8 cellular contexts compared by ENCODE assay signal in the genomic region with DNA sequence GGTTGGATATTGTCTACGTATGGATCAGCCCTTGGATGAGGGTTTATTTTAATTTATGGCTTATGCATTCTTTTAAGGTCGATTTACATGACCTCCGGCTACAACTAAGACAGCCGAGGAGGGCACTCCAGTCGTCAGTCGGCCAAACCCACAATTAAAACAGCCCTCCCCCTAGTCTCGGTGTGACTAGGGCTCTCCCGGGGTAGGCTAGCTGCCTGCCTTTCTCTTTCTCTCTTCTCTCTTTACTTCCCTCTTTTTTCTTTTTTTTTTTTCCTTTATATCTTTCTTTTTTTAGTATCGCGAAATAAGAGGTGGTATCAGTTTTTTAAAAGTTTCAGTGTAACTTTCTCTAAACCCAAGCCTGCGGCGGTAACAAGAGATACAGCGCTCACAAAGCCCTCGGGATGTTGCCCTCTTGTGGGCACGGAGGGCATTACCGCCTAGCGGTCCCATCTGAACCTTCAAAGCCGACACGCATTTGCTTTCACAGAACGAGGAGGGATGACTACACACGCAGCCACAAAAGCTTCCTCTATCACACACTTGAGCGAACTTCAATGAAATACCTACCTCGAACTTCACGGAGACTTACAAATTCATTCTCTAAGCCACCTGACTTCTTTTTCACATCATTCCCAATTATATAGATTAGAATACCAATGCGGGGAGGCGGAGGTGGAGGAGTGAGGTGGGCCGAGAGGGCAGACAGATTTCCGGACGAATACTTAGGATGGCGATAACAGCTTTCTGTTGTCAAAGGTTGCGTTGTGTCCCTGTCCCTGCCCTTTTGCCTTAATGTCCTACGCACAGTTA.
DNase-seq lines count a peak whose midpoint lies in the region; ATAC-seq and TF ChIP-seq lines count a peak whose summit lies in the region.

No MANE protein-coding gene starts in this region.

- no peaks in the 10 kb centered on the region for H3K9me3 ChIP-seq in OCI-LY3 (ENCODE audit: insufficient read depth, low read length)
- no peaks in the 10 kb centered on the region for H3K9me3 ChIP-seq in muscle layer of duodenum (ENCODE audit: control insufficient read depth in 1 of 2, low read length in 2 of 2)

- 0 out of 2 replicates have a peak overlapping the region, but pooled peaks have one; percentile 29 for H3K9ac ChIP-seq in OCI-LY3 (ENCODE audit: low read length)

- H4K20me1 ChIP-seq in OCI-LY3 (ENCODE audit: insufficient read depth, low read length): no peaks in the 10 kb centered on the region

- H3K27me3 ChIP-seq in OCI-LY3 (ENCODE audit: low read depth, low read length) (no peaks in the 10 kb centered on the region), muscle layer of duodenum (ENCODE audit: low read depth, low read length) (peaks cover 64% of the 10 kb centered on the region)

- H3K4me3 ChIP-seq in OCI-LY3 (ENCODE audit: low read length) (peak overlapping the region; percentile 72), muscle layer of duodenum (ENCODE audit: low read depth in 1 of 2, low read length in 2 of 2) (peak overlapping the region; percentile 70 to 80)

- peak; percentile 93 for ATAC-seq in GM21381 (IDR thresholded peaks at IDR 0.05; ENCODE audit: unreplicated experiment)
- ATAC-seq in esophagus mucosa: peak; percentile 88

- H3K36me3 ChIP-seq in OCI-LY3 (replicated peaks; ENCODE audit: low read depth, low read length): no peaks in the 10 kb centered on the region
- no peaks in the 10 kb centered on the region for H3K36me3 ChIP-seq in muscle layer of duodenum (ENCODE audit: control insufficient read depth in 1 of 2, insufficient read depth in 2 of 2, low read length in 2 of 2)

- no peaks in the 10 kb centered on the region for H3K79me2 ChIP-seq in OCI-LY3 (ENCODE audit: low read length)

- H3K27ac ChIP-seq in OCI-LY3 (ENCODE audit: low read length) (no peak overlapping the region), muscle layer of duodenum (ENCODE audit: low read length) (peak overlapping the region; percentile 76)

- TF ChIP-seq CTCF in OCI-LY3 (IDR thresholded peaks at IDR 0.05; ENCODE audit: low read depth, low read length): peak; percentile 87

- peak overlapping the region; percentile 70 for H3K4me2 ChIP-seq in OCI-LY3 (ENCODE audit: low read length)

- H3K4me1 ChIP-seq in OCI-LY3 (ENCODE audit: low read length) (peaks cover 4% of the 10 kb centered on the region), muscle layer of duodenum (ENCODE audit: control insufficient read depth in 1 of 2, insufficient read depth in 2 of 2, low read length in 2 of 2) (peaks cover 0 to 38% of the 10 kb centered on the region in 2 donors)

- no peak overlapping the region for H2AFZ ChIP-seq in OCI-LY3 (ENCODE audit: low read depth, low read length)

- DNase-seq in D341Med (ENCODE audit: low spot score) (peak; percentile 78), HT1080 (ENCODE audit: low read depth) (peak; percentile 85)
- peak; percentile 83 for DNase-seq in activated T-cell treated with anti-CD3 and anti-CD28 coated beads, Interleukin-2, amount 50 U/mL, for 1 hour
- peak; percentile 53 to 66 for DNase-seq in stimulated activated CD8-positive, alpha-beta memory T cell treated with anti-CD3 and anti-CD28 coated beads, Interleukin-7, amount 100 ng/mL, for 1 hour (ENCODE audit: low read depth in 2 of 2)
